ENCODE assay signal across 8 cellular contexts in genomic region chr11:19241260-19242183, GRCh38. TPM values are rescaled to one million over a fixed set of nuclear protein-coding genes. Genes with fewer than 3 reads are reported as not detected.
A peak's percentile ranks its signal among the peaks of the same experiment; 100 is the strongest.
DNase-seq lines count a peak whose midpoint lies in the region; ATAC-seq and TF ChIP-seq lines count a peak whose summit lies in the region.

No MANE protein-coding gene starts in this region.

- H3K27me3 ChIP-seq in BJ (ENCODE audit: control insufficient read depth, insufficient read depth, low read length) (peaks cover 16% of the 10 kb centered on the region; the same call in 1 of the 2 replicates), PC-9 (ENCODE audit: insufficient read depth, low read depth) (no peaks in the 10 kb centered on the region), thoracic aorta (replicated peaks; ENCODE audit: insufficient read depth) (peaks cover 7% of the 10 kb centered on the region)

- peaks cover 5% of the 10 kb centered on the region for H3K36me3 Mint-ChIP-seq in central memory CD8-positive, alpha-beta T cell (ENCODE audit: insufficient read depth)
- no peaks in the 10 kb centered on the region for H3K36me3 Mint-ChIP-seq in memory B cell

- H3K9me3 Mint-ChIP-seq in central memory CD8-positive, alpha-beta T cell = no peaks in the 10 kb centered on the region
- H3K9me3 Mint-ChIP-seq in memory B cell = no peaks in the 10 kb centered on the region

- POLR2A ChIA-PET in BJ (lab: Charles Lee) (no interaction called here), PC-9 (lab: Charles Lee; ENCODE audit: unreplicated experiment) (interaction anchor here (0.5 to 0.7 kb wide), 3 partner anchors 125 to 301 kb away, joined by 3 to 5 read pairs (median 3); no protein-coding TSS in a partner anchor)

- peak overlapping the region; percentile 39 for H3K27ac Mint-ChIP-seq in central memory CD8-positive, alpha-beta T cell (ENCODE audit: low read depth)
- no peak overlapping the region for H3K27ac Mint-ChIP-seq in memory B cell

- H3K79me2 ChIP-seq in PC-9 (ENCODE audit: low read depth) = peaks cover 22% of the 10 kb centered on the region

- H3K36me3 ChIP-seq in BJ (ENCODE audit: control insufficient read depth, insufficient read depth, low read length) (no peaks in the 10 kb centered on the region), PC-9 (ENCODE audit: low read depth) (peaks cover 17% of the 10 kb centered on the region), thoracic aorta (no peaks in the 10 kb centered on the region)

- H4K20me1 ChIP-seq in PC-9 (ENCODE audit: insufficient read depth) = no peaks in the 10 kb centered on the region

- BruUV-seq in PC-9 (replicated peaks; lab: Mats Ljungman, UMichigan) = TSS peak; percentile 55

- peak overlapping the region; percentile 60 for H3K4me3 ChIP-seq in BJ (ENCODE audit: low read depth, low read length)
- peak overlapping the region; percentile 87 for H3K4me3 ChIP-seq in PC-9
- H3K4me3 ChIP-seq in thoracic aorta = peak overlapping the region; percentile 77

- CTCF ChIA-PET in BJ (lab: Yijun Ruan, JAX) = interaction anchor here (1.4 to 3.7 kb wide), 2 partner anchors 18 to 170 kb away, joined by 3 to 20 read pairs; no protein-coding TSS in a partner anchor
- CTCF ChIA-PET in PC-9 (lab: Charles Lee) = interaction anchor here (0.6 kb wide), 1 partner anchor 18 kb away, joined by 15 read pairs; no protein-coding TSS in a partner anchor

- peak overlapping the region; percentile 86 for H3K4me3 Mint-ChIP-seq in central memory CD8-positive, alpha-beta T cell
- H3K4me3 Mint-ChIP-seq in memory B cell = peak overlapping the region; percentile 90

- H3K4me1 Mint-ChIP-seq in central memory CD8-positive, alpha-beta T cell = peaks cover 16% of the 10 kb centered on the region
- peaks cover 15% of the 10 kb centered on the region for H3K4me1 Mint-ChIP-seq in memory B cell

- peaks cover 40% of the 10 kb centered on the region for H3K27me3 Mint-ChIP-seq in central memory CD8-positive, alpha-beta T cell
- H3K27me3 Mint-ChIP-seq in memory B cell = peaks cover 20% of the 10 kb centered on the region

- ATAC-seq in GM18873 (IDR thresholded peaks at IDR 0.05; ENCODE audit: low FRiP score, unreplicated experiment) (peak; percentile 24), HG03039 (IDR thresholded peaks at IDR 0.05; ENCODE audit: unreplicated experiment) (peak; percentile 25), memory B cell (ENCODE audit: low read depth) (peak; percentile 21), thoracic aorta (ENCODE audit: insufficient number of reproducible peaks, low FRiP score, low read depth) (no peak)
- peak; percentile 33 for ATAC-seq in central memory CD8-positive, alpha-beta T cell (replicated peaks; ENCODE audit: extremely low read depth, poor library complexity, severe bottlenecking)

- peak overlapping the region; percentile 70; the same call in 1 of the 2 replicates for H2AFZ ChIP-seq in PC-9

- H3K9me3 ChIP-seq in PC-9 (ENCODE audit: insufficient read depth, low read depth) (peaks cover 11% of the 10 kb centered on the region), thoracic aorta (no peaks in the 10 kb centered on the region)

- peak overlapping the region; percentile 74 for H3K4me2 ChIP-seq in PC-9

- DNase-seq in BJ (ENCODE audit: low read depth) = no peak
- peak in 1 of 2 experiments; percentile 67 for DNase-seq in PC-9
- peak in 1 of 2 donors; percentile 20 for DNase-seq in central memory CD8-positive, alpha-beta T cell (ENCODE audit: low spot score in 2 of 2)
- DNase-seq in memory B cell (ENCODE audit: low spot score in 2 of 2) = peak; percentile 10 to 51
- DNase-seq in thoracic aorta (ENCODE audit: low spot score) = no peak
- DNase-seq in inferior parietal cortex (ENCODE audit: extremely low spot score) = no peak

- peak overlapping the region; percentile 46; the same call in 1 of the 2 replicates for H3K27ac ChIP-seq in PC-9
- H3K27ac ChIP-seq in thoracic aorta = no peak overlapping the region

- intact Hi-C loops in PC-9 (cut with micrococcal nuclease; ENCODE audit: unreplicated experiment) = loop anchor here (1.0 to 10.0 kb wide), 5 partner anchors 41 to 653 kb away; partner anchors contain the start of gene CSRP3

- H3K4me1 ChIP-seq in PC-9 (replicated peaks; ENCODE audit: insufficient read depth) = peaks cover 64% of the 10 kb centered on the region
- H3K4me1 ChIP-seq in thoracic aorta (ENCODE audit: control insufficient read depth in 1 of 2, low read depth in 2 of 2) = peaks cover 17 to 24% of the 10 kb centered on the region in 2 donors

- H3K9me2 ChIP-seq in PC-9 (ENCODE audit: insufficient read depth) = no peaks in the 10 kb centered on the region

- H3F3A ChIP-seq in PC-9 (ENCODE audit: insufficient read depth, low read depth) = peaks cover 41% of the 10 kb centered on the region

- TF ChIP-seq CTCF in BJ (IDR thresholded peaks at IDR 0.05; ENCODE audit: insufficient read depth, low read depth, low read length) = no peak
- TF ChIP-seq CTCF in PC-9 (conservative IDR thresholded peaks at IDR 0.05) = no peak
- no peak for TF ChIP-seq CTCF in thoracic aorta (IDR thresholded peaks at IDR 0.05)

RNA-seq across cellular contexts. Expression of gene E2F8, which starts 0.8 kb away (rescaled TPM):
- polyA plus RNA-seq in BJ (2011; rRNA removed) = 2.0 and 2.1 TPM in 2 replicates
- 1.3 and 1.8 TPM in 2 replicates for polyA minus RNA-seq in BJ (2011; rRNA and poly(A)+ RNA removed)
- total RNA-seq in PC-9 (2021) = 22.0 and 26.7 TPM in 2 replicates
- not detected for total RNA-seq in thoracic aorta

RNA-seq across cellular contexts. Expression of gene CSRP3, which starts 39.7 kb away (rescaled TPM):
- not detected in 2 replicates for polyA plus RNA-seq in BJ (2011; rRNA removed)
- not detected in 2 replicates for polyA minus RNA-seq in BJ (2011; rRNA and poly(A)+ RNA removed)
- total RNA-seq in PC-9 (2021) = not detected in 2 replicates
- not detected for total RNA-seq in thoracic aorta

Comparison
In these comparisons a context has a peak if more than half of its experiments do, and no peak if none do; other contexts are left out.
1. DNase-seq: peak in memory B cell (2 of 2); none in BJ (single experiment), thoracic aorta (single experiment) and inferior parietal cortex (single experiment).
2. RNA of gene E2F8, which starts 0.8 kb away (total RNA-seq): 22.0 to 26.7 TPM in PC-9; not detected in thoracic aorta; every median in the first group is over 10 times any median in the second.
3. Peak in every context shown above with its lines, with median percentiles within 50 percentile points of each other: H3K4me3 ChIP-seq.